10 cellular contexts compared by ENCODE assay signal in genomic region chr1:173191011-173191410, GRCh38. TPM values are rescaled to one million over a fixed set of nuclear protein-coding genes. Genes with fewer than 3 reads are reported as not detected.
DNase-seq lines count a peak whose midpoint lies in the region; ATAC-seq and TF ChIP-seq lines count a peak whose summit lies in the region.
"Had no signal": no experiment of that assay in that cellular context is flagged by ENCODE, and none has a peak within 500 bp of the region (broad histone marks: within the 10 kb centered on the region; RNA-seq: fewer than 3 reads in every experiment).

No MANE protein-coding gene starts in this region.

- H3K9ac ChIP-seq in Loucy (ENCODE audit: low read depth, low read length, poor library complexity, severe bottlenecking): no peak overlapping the region

- WGBS in esophagus, 2 donors: 32 to 36% methylated on average over 2 of the region's 2 CpGs

- peak overlapping the region; percentile 35 to 50 for H3K27ac ChIP-seq in esophagus (ENCODE audit: low read depth in 2 of 2, low read length in 1 of 2)

- H3K4me3 Mint-ChIP-seq in activated CD4-positive, alpha-beta memory T cell treated with anti-CD3 and anti-CD28 coated beads for 36 hours: no peak overlapping the region

- peak; percentile 68 for DNase-seq in A172 (ENCODE audit: low spot score)
- no peak for DNase-seq in omental fat pad (ENCODE audit: low spot score)
- DNase-seq in DMS153 (lab: John Stamatoyannopoulos, UW): no peak
- no peak for DNase-seq in activated CD4-positive, alpha-beta memory T cell treated with anti-CD3 and anti-CD28 coated beads for 36 hours
- no peak for DNase-seq in NCI-H1694 treated with DMSO at 0.1 percent for 48 hours (lab: John Stamatoyannopoulos, UW)
- DNase-seq: effector CD8-positive, alpha-beta T cell had no signal

- H3K4me2 ChIP-seq in Loucy (ENCODE audit: low read depth, low read length, poor library complexity, severe bottlenecking): peak overlapping the region; percentile 35

- no peak for TF ChIP-seq CTCF in Loucy (conservative IDR thresholded peaks at IDR 0.05; ENCODE audit: low read length)
- no peak for TF ChIP-seq CTCF in omental fat pad (IDR thresholded peaks at IDR 0.05)

- POLR2A ChIA-PET in activated CD4-positive, alpha-beta memory T cell treated with anti-CD3 and anti-CD28 coated beads for 36 hours (lab: Charles Lee): no interaction called here

- CTCF ChIA-PET in activated CD4-positive, alpha-beta memory T cell treated with anti-CD3 and anti-CD28 coated beads for 36 hours (lab: Charles Lee): interaction anchor here (0.6 to 1.9 kb wide), 2 partner anchors 11 to 16 kb away, joined by 3 to 5 read pairs; no protein-coding TSS in a partner anchor

- no peaks in the 10 kb centered on the region for H3K27me3 Mint-ChIP-seq in activated CD4-positive, alpha-beta memory T cell treated with anti-CD3 and anti-CD28 coated beads for 36 hours
- H3K27me3 Mint-ChIP-seq: type B pancreatic cell had no signal

- peak; percentile 21 for ATAC-seq in omental fat pad (ENCODE audit: low FRiP score)
- ATAC-seq in HG03342 (IDR thresholded peaks at IDR 0.05; ENCODE audit: unreplicated experiment): no peak

- no peaks in the 10 kb centered on the region for H3K27me3 ChIP-seq in Loucy (ENCODE audit: insufficient read depth, low read length, poor library complexity, severe bottlenecking)
- H3K27me3 ChIP-seq in esophagus (ENCODE audit: control insufficient read depth in 1 of 2, insufficient read depth in 2 of 2, low read length in 2 of 2): no peaks in the 10 kb centered on the region

- H2AFZ ChIP-seq in Loucy (ENCODE audit: low read length): no peak overlapping the region

- no peaks in the 10 kb centered on the region for H3K9me3 ChIP-seq in Loucy (ENCODE audit: insufficient read depth, low read depth, low read length)
- no peaks in the 10 kb centered on the region for H3K9me3 ChIP-seq in esophagus (ENCODE audit: control insufficient read depth in 2 of 2, insufficient read depth in 1 of 2, low read depth in 1 of 2, low read length in 1 of 2)

- peaks cover 22% of the 10 kb centered on the region; the same call in 1 of the 2 replicates for H3K36me3 ChIP-seq in Loucy (ENCODE audit: insufficient read depth, low read length)
- no peaks in the 10 kb centered on the region for H3K36me3 ChIP-seq in esophagus (ENCODE audit: control insufficient read depth in 2 of 2, insufficient read depth in 2 of 2, low read length in 1 of 2)

- H3K4me1 Mint-ChIP-seq in activated CD4-positive, alpha-beta memory T cell treated with anti-CD3 and anti-CD28 coated beads for 36 hours (ENCODE audit: low read depth): peaks cover 8% of the 10 kb centered on the region

- intact Hi-C loops in activated CD4-positive, alpha-beta memory T cell treated with anti-CD3 and anti-CD28 coated beads for 36 hours (cut with micrococcal nuclease): no loop called here

- no peaks in the 10 kb centered on the region for H3K9me2 ChIP-seq in Loucy (replicated peaks; ENCODE audit: low read depth, low read length)

- no peaks in the 10 kb centered on the region for H3K9me3 Mint-ChIP-seq in activated CD4-positive, alpha-beta memory T cell treated with anti-CD3 and anti-CD28 coated beads for 36 hours

- peaks cover 75% of the 10 kb centered on the region for H3K79me2 ChIP-seq in Loucy (ENCODE audit: insufficient read depth, low read length)

- peaks cover 30% of the 10 kb centered on the region for H4K20me1 ChIP-seq in Loucy (ENCODE audit: insufficient read depth, low read length, poor library complexity, severe bottlenecking)

- H3K4me1 ChIP-seq in Loucy (ENCODE audit: insufficient read depth, low read length, poor library complexity, severe bottlenecking) (peaks cover 44% of the 10 kb centered on the region), esophagus (ENCODE audit: control insufficient read depth in 2 of 2, insufficient read depth in 2 of 2, low read length in 1 of 2) (no peaks in the 10 kb centered on the region)

- no peak overlapping the region for H3K27ac Mint-ChIP-seq in activated CD4-positive, alpha-beta memory T cell treated with anti-CD3 and anti-CD28 coated beads for 36 hours
- H3K27ac Mint-ChIP-seq: type B pancreatic cell had no signal

- no peaks in the 10 kb centered on the region for H3F3A ChIP-seq in Loucy (ENCODE audit: low read depth)

- no peak overlapping the region for H3K4me3 ChIP-seq in Loucy (ENCODE audit: low read length, poor library complexity, severe bottlenecking)
- H3K4me3 ChIP-seq in esophagus (ENCODE audit: low read depth in 1 of 2, low read length in 2 of 2): no peak overlapping the region

- H3K36me3 Mint-ChIP-seq in activated CD4-positive, alpha-beta memory T cell treated with anti-CD3 and anti-CD28 coated beads for 36 hours: no peaks in the 10 kb centered on the region
- H3K36me3 Mint-ChIP-seq: type B pancreatic cell had no signal

RNA-seq across cellular contexts. Expression of gene TNFSF4, which starts 16.1 kb away (rescaled TPM):
- 60.3 and 63.8 TPM in 2 replicates for total RNA-seq in A172 (2014; rRNA removed; shearing (Covaris generic))
- under 1 TPM; 0.08 to 0.16 TPM for polyA plus RNA-seq in esophagus
- 1 to 10 TPM in 2 of 4 donors, under 1 TPM in 2; 0.36 to 3.0 (median 1.1) TPM for total RNA-seq in omental fat pad
- total RNA-seq in activated CD4-positive, alpha-beta memory T cell treated with anti-CD3 and anti-CD28 coated beads for 36 hours: under 1 TPM; 0.26 to 0.58 TPM

Comparison
In these comparisons a context has a peak if more than half of its experiments do, and no peak if none do; other contexts are left out.
1. RNA of gene TNFSF4, which starts 16.1 kb away (total RNA-seq): 60.3 to 63.8 TPM in A172; 0.36 to 3.0 TPM in omental fat pad and 0.26 to 0.58 TPM in activated CD4-positive, alpha-beta memory T cell treated with anti-CD3 and anti-CD28 coated beads for 36 hours; every median in the first group is over 10 times any median in the second.